ENCODE assay signal across 1 cellular context in the genomic region with DNA sequence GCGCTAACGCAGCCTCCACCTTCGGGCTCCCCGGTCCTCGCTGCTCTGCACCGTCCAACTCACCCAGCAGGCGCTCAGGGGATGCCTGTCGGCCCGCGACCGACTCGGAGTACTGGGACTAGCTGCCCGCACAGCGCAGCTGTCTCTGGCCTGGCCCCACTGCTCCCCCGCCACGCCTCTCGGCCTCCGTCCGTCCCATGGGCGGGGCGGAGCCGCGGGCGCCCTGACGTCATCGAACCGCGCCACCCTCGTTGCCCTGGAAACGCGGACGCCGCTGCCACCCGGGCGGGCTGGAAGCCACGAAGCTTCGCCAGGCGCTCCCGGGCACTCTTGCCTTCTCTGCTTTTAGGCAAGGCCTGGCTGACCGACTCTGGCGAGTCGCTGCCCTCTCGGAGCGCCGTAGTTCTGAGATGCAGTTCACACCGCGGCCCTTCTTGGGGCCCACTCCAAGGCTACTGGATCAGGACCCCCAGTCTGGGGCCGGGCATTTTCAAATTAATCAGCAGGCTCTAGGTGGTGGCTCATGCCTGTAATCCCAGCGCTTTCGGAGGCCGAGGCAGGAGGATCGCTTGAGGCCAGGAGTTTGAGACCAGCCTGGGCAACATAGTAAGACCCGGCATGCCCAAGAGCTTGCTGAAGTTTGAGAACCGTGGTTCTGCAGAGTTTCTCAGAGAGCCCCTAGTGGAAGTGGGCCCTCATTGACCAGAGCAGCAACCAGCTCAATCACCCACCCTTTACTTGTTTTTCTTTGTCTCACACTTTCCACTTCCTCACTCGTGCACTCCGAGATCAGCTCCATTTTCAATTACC.
TF ChIP-seq lines count a peak whose summit lies in the region.

No MANE protein-coding gene starts in this region.

TF ChIP-seq in HepG2, 621 proteins besides CTCF, POLR2A, EP300 and RAD21 (continued from another document and continues in another):
- TF ChIP-seq, protein P1, sequence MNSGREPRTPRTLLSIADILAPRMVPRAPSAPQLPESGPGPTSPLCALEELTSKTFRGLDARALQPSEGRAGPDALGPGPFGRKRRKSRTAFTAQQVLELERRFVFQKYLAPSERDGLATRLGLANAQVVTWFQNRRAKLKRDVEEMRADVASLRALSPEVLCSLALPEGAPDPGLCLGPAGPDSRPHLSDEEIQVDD (CRISPR knock-in tag; IDR thresholded peaks at IDR 0.05; ENCODE audit: borderline replicate concordance): no peak
- TF ChIP-seq ZNF3 (CRISPR knock-in tag; IDR thresholded peaks at IDR 0.05) (no peak), ISL2 (CRISPR knock-in tag; IDR thresholded peaks at IDR 0.05) (peak; percentile 51; the same call in 1 of the 2 replicates), RFX3 (CRISPR knock-in tag; IDR thresholded peaks at IDR 0.05) (peak; percentile 99), SIN3B (IDR thresholded peaks at IDR 0.05; ENCODE audit: low read length) (peak; percentile 83; the same call in 1 of the 2 replicates), ZNF431 (CRISPR knock-in tag; IDR thresholded peaks at IDR 0.05; ENCODE audit: borderline replicate concordance, low read depth) (no peak), ZNF792 (CRISPR knock-in tag; IDR thresholded peaks at IDR 0.05) (0 out of 2 replicates have a peak, but pooled peaks have one; percentile 24), MAFK (conservative IDR thresholded peaks at IDR 0.05 in 1 of 2, IDR thresholded peaks at IDR 0.05 in 1 of 2; ENCODE audit: low read length in 2 of 2) (no peak), ZNF563 (CRISPR knock-in tag; IDR thresholded peaks at IDR 0.05) (no peak), XRCC5 (optimal IDR thresholded peaks at IDR 0.05; ENCODE audit: low read length) (peak; percentile 31), ZNF589 (CRISPR knock-in tag; conservative IDR thresholded peaks at IDR 0.05) (peak; percentile 76; the same call in 1 of the 2 replicates), MAF1 (CRISPR knock-in tag; IDR thresholded peaks at IDR 0.05; ENCODE audit: borderline replicate concordance) (0 out of 2 replicates have a peak, but pooled peaks have one; percentile 55), NCOA5 (CRISPR knock-in tag; IDR thresholded peaks at IDR 0.05) (no peak), NFIC (IDR thresholded peaks at IDR 0.05; ENCODE audit: low read length) (no peak), ZNF441 (CRISPR knock-in tag; IDR thresholded peaks at IDR 0.05; ENCODE audit: borderline replicate concordance) (no peak), ZNF570 (CRISPR knock-in tag; IDR thresholded peaks at IDR 0.05; ENCODE audit: borderline replicate concordance) (no peak), ARID2 (CRISPR knock-in tag; IDR thresholded peaks at IDR 0.05; ENCODE audit: borderline replicate concordance) (no peak), ZNF75D (CRISPR knock-in tag; IDR thresholded peaks at IDR 0.05; ENCODE audit: borderline replicate concordance) (no peak), ZNF878 (CRISPR knock-in tag; IDR thresholded peaks at IDR 0.05) (no peak), HNF4A (CRISPR knock-in tag; IDR thresholded peaks at IDR 0.05) (no peak), GATAD1 (CRISPR knock-in tag; IDR thresholded peaks at IDR 0.05) (peak; percentile 98), ZNF432 (CRISPR knock-in tag; IDR thresholded peaks at IDR 0.05; ENCODE audit: borderline replicate concordance) (no peak), GATAD2A (CRISPR knock-in tag; IDR thresholded peaks at IDR 0.05) (0 out of 2 replicates have a peak, but pooled peaks have one; percentile 9), KDM6A (CRISPR knock-in tag; IDR thresholded peaks at IDR 0.05; ENCODE audit: low read depth) (no peak), ZNF7 (CRISPR knock-in tag; IDR thresholded peaks at IDR 0.05) (no peak), IKZF4 (CRISPR knock-in tag; IDR thresholded peaks at IDR 0.05; ENCODE audit: borderline replicate concordance, low read depth, not compliant biosample characterization) (no peak), TOE1 (CRISPR knock-in tag; IDR thresholded peaks at IDR 0.05) (no peak), SRSF9 (IDR thresholded peaks at IDR 0.05; ENCODE audit: borderline replicate concordance, insufficient read depth, low read depth, low read length, poor library complexity, severe bottlenecking) (no peak), ZNF567 (CRISPR knock-in tag; IDR thresholded peaks at IDR 0.05; ENCODE audit: borderline replicate concordance) (no peak), NCOA1 (CRISPR knock-in tag; IDR thresholded peaks at IDR 0.05) (no peak), ZNF607 (CRISPR knock-in tag; IDR thresholded peaks at IDR 0.05; ENCODE audit: borderline replicate concordance) (peak; percentile 78), ZNF329 (CRISPR knock-in tag; IDR thresholded peaks at IDR 0.05; ENCODE audit: low read depth) (peak; percentile 42; the same call in 1 of the 2 replicates), FOXA3 (CRISPR knock-in tag; IDR thresholded peaks at IDR 0.05) (peak; percentile 57; the same call in 1 of the 2 replicates)
- TF ChIP-seq, protein P2, sequence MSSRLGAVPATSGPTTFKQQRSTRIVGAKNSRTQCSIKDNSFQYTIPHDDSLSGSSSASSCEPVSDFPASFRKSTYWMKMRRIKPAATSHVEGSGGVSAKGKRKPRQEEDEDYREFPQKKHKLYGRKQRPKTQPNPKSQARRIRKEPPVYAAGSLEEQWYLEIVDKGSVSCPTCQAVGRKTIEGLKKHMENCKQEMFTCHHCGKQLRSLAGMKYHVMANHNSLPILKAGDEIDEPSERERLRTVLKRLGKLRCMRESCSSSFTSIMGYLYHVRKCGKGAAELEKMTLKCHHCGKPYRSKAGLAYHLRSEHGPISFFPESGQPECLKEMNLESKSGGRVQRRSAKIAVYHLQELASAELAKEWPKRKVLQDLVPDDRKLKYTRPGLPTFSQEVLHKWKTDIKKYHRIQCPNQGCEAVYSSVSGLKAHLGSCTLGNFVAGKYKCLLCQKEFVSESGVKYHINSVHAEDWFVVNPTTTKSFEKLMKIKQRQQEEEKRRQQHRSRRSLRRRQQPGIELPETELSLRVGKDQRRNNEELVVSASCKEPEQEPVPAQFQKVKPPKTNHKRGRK (CRISPR knock-in tag; IDR thresholded peaks at IDR 0.05): no peak
- TF ChIP-seq, protein P3, sequence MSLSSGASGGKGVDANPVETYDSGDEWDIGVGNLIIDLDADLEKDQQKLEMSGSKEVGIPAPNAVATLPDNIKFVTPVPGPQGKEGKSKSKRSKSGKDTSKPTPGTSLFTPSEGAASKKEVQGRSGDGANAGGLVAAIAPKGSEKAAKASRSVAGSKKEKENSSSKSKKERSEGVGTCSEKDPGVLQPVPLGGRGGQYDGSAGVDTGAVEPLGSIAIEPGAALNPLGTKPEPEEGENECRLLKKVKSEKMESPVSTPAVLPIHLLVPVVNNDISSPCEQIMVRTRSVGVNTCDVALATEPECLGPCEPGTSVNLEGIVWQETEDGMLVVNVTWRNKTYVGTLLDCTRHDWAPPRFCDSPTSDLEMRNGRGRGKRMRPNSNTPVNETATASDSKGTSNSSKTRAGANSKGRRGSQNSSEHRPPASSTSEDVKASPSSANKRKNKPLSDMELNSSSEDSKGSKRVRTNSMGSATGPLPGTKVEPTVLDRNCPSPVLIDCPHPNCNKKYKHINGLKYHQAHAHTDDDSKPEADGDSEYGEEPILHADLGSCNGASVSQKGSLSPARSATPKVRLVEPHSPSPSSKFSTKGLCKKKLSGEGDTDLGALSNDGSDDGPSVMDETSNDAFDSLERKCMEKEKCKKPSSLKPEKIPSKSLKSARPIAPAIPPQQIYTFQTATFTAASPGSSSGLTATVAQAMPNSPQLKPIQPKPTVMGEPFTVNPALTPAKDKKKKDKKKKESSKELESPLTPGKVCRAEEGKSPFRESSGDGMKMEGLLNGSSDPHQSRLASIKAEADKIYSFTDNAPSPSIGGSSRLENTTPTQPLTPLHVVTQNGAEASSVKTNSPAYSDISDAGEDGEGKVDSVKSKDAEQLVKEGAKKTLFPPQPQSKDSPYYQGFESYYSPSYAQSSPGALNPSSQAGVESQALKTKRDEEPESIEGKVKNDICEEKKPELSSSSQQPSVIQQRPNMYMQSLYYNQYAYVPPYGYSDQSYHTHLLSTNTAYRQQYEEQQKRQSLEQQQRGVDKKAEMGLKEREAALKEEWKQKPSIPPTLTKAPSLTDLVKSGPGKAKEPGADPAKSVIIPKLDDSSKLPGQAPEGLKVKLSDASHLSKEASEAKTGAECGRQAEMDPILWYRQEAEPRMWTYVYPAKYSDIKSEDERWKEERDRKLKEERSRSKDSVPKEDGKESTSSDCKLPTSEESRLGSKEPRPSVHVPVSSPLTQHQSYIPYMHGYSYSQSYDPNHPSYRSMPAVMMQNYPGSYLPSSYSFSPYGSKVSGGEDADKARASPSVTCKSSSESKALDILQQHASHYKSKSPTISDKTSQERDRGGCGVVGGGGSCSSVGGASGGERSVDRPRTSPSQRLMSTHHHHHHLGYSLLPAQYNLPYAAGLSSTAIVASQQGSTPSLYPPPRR (CRISPR knock-in tag; IDR thresholded peaks at IDR 0.05; ENCODE audit: borderline replicate concordance): 0 out of 2 replicates have a peak, but pooled peaks have one; percentile 51
- TF ChIP-seq, protein P4, sequence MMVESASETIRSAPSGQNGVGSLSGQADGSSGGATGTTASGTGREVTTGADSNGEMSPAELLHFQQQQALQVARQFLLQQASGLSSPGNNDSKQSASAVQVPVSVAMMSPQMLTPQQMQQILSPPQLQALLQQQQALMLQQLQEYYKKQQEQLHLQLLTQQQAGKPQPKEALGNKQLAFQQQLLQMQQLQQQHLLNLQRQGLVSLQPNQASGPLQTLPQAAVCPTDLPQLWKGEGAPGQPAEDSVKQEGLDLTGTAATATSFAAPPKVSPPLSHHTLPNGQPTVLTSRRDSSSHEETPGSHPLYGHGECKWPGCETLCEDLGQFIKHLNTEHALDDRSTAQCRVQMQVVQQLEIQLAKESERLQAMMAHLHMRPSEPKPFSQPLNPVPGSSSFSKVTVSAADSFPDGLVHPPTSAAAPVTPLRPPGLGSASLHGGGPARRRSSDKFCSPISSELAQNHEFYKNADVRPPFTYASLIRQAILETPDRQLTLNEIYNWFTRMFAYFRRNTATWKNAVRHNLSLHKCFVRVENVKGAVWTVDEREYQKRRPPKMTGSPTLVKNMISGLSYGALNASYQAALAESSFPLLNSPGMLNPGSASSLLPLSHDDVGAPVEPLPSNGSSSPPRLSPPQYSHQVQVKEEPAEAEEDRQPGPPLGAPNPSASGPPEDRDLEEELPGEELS (CRISPR knock-in tag; IDR thresholded peaks at IDR 0.05): no peak
- TF ChIP-seq, protein P5, sequence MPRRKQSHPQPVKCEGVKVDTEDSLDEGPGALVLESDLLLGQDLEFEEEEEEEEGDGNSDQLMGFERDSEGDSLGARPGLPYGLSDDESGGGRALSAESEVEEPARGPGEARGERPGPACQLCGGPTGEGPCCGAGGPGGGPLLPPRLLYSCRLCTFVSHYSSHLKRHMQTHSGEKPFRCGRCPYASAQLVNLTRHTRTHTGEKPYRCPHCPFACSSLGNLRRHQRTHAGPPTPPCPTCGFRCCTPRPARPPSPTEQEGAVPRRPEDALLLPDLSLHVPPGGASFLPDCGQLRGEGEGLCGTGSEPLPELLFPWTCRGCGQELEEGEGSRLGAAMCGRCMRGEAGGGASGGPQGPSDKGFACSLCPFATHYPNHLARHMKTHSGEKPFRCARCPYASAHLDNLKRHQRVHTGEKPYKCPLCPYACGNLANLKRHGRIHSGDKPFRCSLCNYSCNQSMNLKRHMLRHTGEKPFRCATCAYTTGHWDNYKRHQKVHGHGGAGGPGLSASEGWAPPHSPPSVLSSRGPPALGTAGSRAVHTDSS (CRISPR knock-in tag; conservative IDR thresholded peaks at IDR 0.05): 0 out of 2 replicates have a peak, but pooled peaks have one; percentile 9
- TF ChIP-seq, protein P6, sequence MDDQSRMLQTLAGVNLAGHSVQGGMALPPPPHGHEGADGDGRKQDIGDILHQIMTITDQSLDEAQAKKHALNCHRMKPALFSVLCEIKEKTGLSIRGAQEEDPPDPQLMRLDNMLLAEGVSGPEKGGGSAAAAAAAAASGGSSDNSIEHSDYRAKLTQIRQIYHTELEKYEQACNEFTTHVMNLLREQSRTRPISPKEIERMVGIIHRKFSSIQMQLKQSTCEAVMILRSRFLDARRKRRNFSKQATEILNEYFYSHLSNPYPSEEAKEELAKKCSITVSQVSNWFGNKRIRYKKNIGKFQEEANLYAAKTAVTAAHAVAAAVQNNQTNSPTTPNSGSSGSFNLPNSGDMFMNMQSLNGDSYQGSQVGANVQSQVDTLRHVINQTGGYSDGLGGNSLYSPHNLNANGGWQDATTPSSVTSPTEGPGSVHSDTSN (CRISPR knock-in tag; IDR thresholded peaks at IDR 0.05; ENCODE audit: borderline replicate concordance): no peak
- TF ChIP-seq, protein P7, sequence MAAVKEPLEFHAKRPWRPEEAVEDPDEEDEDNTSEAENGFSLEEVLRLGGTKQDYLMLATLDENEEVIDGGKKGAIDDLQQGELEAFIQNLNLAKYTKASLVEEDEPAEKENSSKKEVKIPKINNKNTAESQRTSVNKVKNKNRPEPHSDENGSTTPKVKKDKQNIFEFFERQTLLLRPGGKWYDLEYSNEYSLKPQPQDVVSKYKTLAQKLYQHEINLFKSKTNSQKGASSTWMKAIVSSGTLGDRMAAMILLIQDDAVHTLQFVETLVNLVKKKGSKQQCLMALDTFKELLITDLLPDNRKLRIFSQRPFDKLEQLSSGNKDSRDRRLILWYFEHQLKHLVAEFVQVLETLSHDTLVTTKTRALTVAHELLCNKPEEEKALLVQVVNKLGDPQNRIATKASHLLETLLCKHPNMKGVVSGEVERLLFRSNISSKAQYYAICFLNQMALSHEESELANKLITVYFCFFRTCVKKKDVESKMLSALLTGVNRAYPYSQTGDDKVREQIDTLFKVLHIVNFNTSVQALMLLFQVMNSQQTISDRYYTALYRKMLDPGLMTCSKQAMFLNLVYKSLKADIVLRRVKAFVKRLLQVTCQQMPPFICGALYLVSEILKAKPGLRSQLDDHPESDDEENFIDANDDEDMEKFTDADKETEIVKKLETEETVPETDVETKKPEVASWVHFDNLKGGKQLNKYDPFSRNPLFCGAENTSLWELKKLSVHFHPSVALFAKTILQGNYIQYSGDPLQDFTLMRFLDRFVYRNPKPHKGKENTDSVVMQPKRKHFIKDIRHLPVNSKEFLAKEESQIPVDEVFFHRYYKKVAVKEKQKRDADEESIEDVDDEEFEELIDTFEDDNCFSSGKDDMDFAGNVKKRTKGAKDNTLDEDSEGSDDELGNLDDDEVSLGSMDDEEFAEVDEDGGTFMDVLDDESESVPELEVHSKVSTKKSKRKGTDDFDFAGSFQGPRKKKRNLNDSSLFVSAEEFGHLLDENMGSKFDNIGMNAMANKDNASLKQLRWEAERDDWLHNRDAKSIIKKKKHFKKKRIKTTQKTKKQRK (IDR thresholded peaks at IDR 0.05; ENCODE audit: low read length): no peak
